ENCODE assay signal across 22 cellular contexts in the genomic region with DNA sequence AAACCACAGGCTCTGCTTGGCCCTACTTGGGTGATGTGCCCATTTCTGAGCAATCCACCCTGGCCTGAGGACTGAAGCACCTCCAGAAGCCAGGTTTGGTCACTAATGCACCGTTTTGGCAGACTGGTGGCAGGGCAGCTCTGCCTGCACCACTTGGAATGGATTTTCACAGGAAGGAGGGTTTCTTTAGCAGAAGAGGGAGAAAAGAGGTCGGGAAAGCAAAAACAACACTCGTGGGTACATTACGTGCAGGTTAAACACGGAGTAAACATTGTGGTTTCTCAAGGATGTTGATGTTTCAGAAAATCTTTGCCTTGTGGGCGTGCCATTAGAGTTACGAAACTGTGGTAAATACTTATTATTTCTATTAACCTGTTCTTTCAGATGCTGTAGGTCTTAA.
DNase-seq lines count a peak whose midpoint lies in the region; ATAC-seq, FAIRE-seq and TF ChIP-seq lines count a peak whose summit lies in the region.
"Had no signal": no experiment of that assay in that cellular context is flagged by ENCODE, and none has a peak within 500 bp of the region (broad histone marks: within the 10 kb centered on the region; RNA-seq: fewer than 3 reads in every experiment).

No MANE protein-coding gene starts in this region.

- no peaks in the 10 kb centered on the region for H4K20me1 ChIP-seq in mammary epithelial cell (ENCODE audit: insufficient read depth, low read length)

- in situ Hi-C loops in mammary epithelial cell (cut with MboI; ENCODE audit: low sequenced_read_pairs in 2 of 2), result no loop called here

- H3K4me1 ChIP-seq in breast epithelium (no peaks in the 10 kb centered on the region), mammary epithelial cell (ENCODE audit: insufficient read depth, low read length) (peaks cover 4% of the 10 kb centered on the region), prostate gland (replicated peaks) (no peaks in the 10 kb centered on the region)

- no peaks in the 10 kb centered on the region for H3K36me3 ChIP-seq in breast epithelium
- no peaks in the 10 kb centered on the region for H3K36me3 ChIP-seq in mammary epithelial cell (ENCODE audit: insufficient read depth, low read length)
- H3K36me3 ChIP-seq in prostate gland, result no peaks in the 10 kb centered on the region

- TF ChIP-seq CTCF in breast epithelium (IDR thresholded peaks at IDR 0.05) (no peak), mammary epithelial cell (conservative IDR thresholded peaks at IDR 0.05 in 1 of 2, IDR thresholded peaks at IDR 0.05 in 1 of 2; ENCODE audit: extremely low read depth in 1 of 2, insufficient read depth in 1 of 2, low read depth in 1 of 2, low read length in 2 of 2) (no peak), fibroblast of villous mesenchyme (IDR thresholded peaks at IDR 0.05; ENCODE audit: insufficient read depth, low read depth, low read length) (no peak), prostate gland (IDR thresholded peaks at IDR 0.05) (no peak)

- DNase-seq in breast epithelium (ENCODE audit: low spot score in 2 of 2), result no peak
- DNase-seq in mammary epithelial cell, result no peak
- peak; percentile 27 for DNase-seq in fibroblast of villous mesenchyme (ENCODE audit: low read depth)
- peak; percentile 62 for DNase-seq in prostate gland (ENCODE audit: low spot score)
- no peak for DNase-seq in GM12891 (ENCODE audit: insufficient read length, low spot score)
- DNase-seq: DMS79, Karpas-422, NCI-H1694, NCI-H2081, NCI-H2171, NCI-H345, NCI-H524, RPMI8226, SHP77 treated with DMSO at 0.1 percent for 48 hours had no signal

- no peak for TF ChIP-seq POLR2A in breast epithelium (IDR thresholded peaks at IDR 0.05)
- no peak for TF ChIP-seq POLR2A in prostate gland (IDR thresholded peaks at IDR 0.05)
- no peak for TF ChIP-seq POLR2A in GM12891 (IDR thresholded peaks at IDR 0.05; ENCODE audit: low read depth, low read length)

- dilution Hi-C loops in mammary epithelial cell (cut with HindIII; ENCODE audit: low sequenced_read_pairs), result no loop called here

- ATAC-seq in SK-N-SH treated with all-trans-retinoic acid at 6 μM for 48 hours (no peak), GM19324 (IDR thresholded peaks at IDR 0.05; ENCODE audit: low FRiP score, unreplicated experiment) (no peak)
- ATAC-seq: GM12878 had no signal

- no peaks in the 10 kb centered on the region for H3K27me3 ChIP-seq in breast epithelium
- H3K27me3 ChIP-seq in mammary epithelial cell (ENCODE audit: insufficient read depth, low read length), result no peaks in the 10 kb centered on the region
- no peaks in the 10 kb centered on the region for H3K27me3 ChIP-seq in prostate gland (replicated peaks; ENCODE audit: insufficient read depth)

- CTCF ChIA-PET in mammary epithelial cell (lab: Charles Lee; ENCODE audit: low non-redundant PET), result no interaction called here

- H3K9me3 ChIP-seq in breast epithelium (no peaks in the 10 kb centered on the region), mammary epithelial cell (replicated peaks; ENCODE audit: insufficient read depth, low read length) (no peaks in the 10 kb centered on the region), prostate gland (no peaks in the 10 kb centered on the region)

- H3K4me2 ChIP-seq in mammary epithelial cell (ENCODE audit: insufficient read depth, low read depth, low read length), result no peak overlapping the region
- H3K4me2 ChIP-seq: PC-9 had no signal

- no peak for FAIRE-seq in GM12891 (lab: Jason Lieb, UNC)
- FAIRE-seq: D721Med, GM12878, H1 had no signal

- H3K4me3 ChIP-seq in breast epithelium (no peak overlapping the region), mammary epithelial cell (replicated peaks in 1 of 3; ENCODE audit: insufficient read depth in 1 of 3, low read depth in 2 of 3, low read length in 3 of 3) (no peak overlapping the region), fibroblast of villous mesenchyme (ENCODE audit: low read depth, low read length) (no peak overlapping the region), prostate gland (no peak overlapping the region)
- H3K4me3 ChIP-seq: GM12878, PC-9, SK-N-MC had no signal

- BruUV-seq in mammary epithelial cell (replicated peaks; lab: Mats Ljungman, UMichigan), result no TSS peak

- H3K27ac ChIP-seq in breast epithelium (peak overlapping the region; percentile 48 to 52), mammary epithelial cell (ENCODE audit: insufficient read depth, low read depth, low read length) (no peak overlapping the region), prostate gland (peak overlapping the region; percentile 47 to 66)
- H3K27ac ChIP-seq: C4-2B, PC-9, SK-N-MC had no signal

- intact Hi-C loops in breast epithelium (cut with DNase I; ENCODE audit: low total_unique reads), result no loop called here
- intact Hi-C loops in mammary epithelial cell (cut with micrococcal nuclease), result no loop called here
- intact Hi-C loops in prostate gland (cut with DNase I), result no loop called here

- no peak overlapping the region for H2AFZ ChIP-seq in mammary epithelial cell (ENCODE audit: low read depth, low read length)
- H2AFZ ChIP-seq: PC-9 had no signal

- H3K9ac ChIP-seq in mammary epithelial cell (ENCODE audit: insufficient read depth, low read length), result no peak overlapping the region

- no peaks in the 10 kb centered on the region for H3K79me2 ChIP-seq in mammary epithelial cell (ENCODE audit: insufficient read depth, low read length)

- WGBS in mammary epithelial cell (ENCODE audit: low coverage, missing lambda C conversion rate), result 28% methylated on average over 7 of the region's 7 CpGs
- 48% methylated on average over 7 of the region's 7 CpGs for WGBS in prostate gland

TF ChIP-seq in SK-N-SH treated with all-trans-retinoic acid at 6 μM for 48 hours, 23 proteins besides CTCF, POLR2A, EP300 and RAD21 (continues in another document):
- no peak for TF ChIP-seq ZFP30 (CRISPR knock-in tag; IDR thresholded peaks at IDR 0.05)
- no peak for TF ChIP-seq ZNF565 (CRISPR knock-in tag; conservative IDR thresholded peaks at IDR 0.05; ENCODE audit: low read depth)
- no peak for TF ChIP-seq PPARA (CRISPR knock-in tag; IDR thresholded peaks at IDR 0.05; ENCODE audit: borderline replicate concordance)
- no peak for TF ChIP-seq TOX (CRISPR knock-in tag; IDR thresholded peaks at IDR 0.05; ENCODE audit: borderline replicate concordance)
- no peak for TF ChIP-seq ZC3H10 (CRISPR knock-in tag; IDR thresholded peaks at IDR 0.05)
- TF ChIP-seq, protein P1, sequence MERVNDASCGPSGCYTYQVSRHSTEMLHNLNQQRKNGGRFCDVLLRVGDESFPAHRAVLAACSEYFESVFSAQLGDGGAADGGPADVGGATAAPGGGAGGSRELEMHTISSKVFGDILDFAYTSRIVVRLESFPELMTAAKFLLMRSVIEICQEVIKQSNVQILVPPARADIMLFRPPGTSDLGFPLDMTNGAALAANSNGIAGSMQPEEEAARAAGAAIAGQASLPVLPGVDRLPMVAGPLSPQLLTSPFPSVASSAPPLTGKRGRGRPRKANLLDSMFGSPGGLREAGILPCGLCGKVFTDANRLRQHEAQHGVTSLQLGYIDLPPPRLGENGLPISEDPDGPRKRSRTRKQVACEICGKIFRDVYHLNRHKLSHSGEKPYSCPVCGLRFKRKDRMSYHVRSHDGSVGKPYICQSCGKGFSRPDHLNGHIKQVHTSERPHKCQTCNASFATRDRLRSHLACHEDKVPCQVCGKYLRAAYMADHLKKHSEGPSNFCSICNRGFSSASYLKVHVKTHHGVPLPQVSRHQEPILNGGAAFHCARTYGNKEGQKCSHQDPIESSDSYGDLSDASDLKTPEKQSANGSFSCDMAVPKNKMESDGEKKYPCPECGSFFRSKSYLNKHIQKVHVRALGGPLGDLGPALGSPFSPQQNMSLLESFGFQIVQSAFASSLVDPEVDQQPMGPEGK (CRISPR knock-in tag; IDR thresholded peaks at IDR 0.05; ENCODE audit: borderline replicate concordance), result no peak
- TF ChIP-seq ISL1 (CRISPR knock-in tag; IDR thresholded peaks at IDR 0.05), result no peak

TF ChIP-seq in GM12891, 5 proteins besides CTCF, POLR2A, EP300 and RAD21:
- TF ChIP-seq SPI1 (IDR thresholded peaks at IDR 0.05; ENCODE audit: low read depth, low read length) (no peak), TAF1 (IDR thresholded peaks at IDR 0.05; ENCODE audit: low read depth, low read length) (no peak), POLR2AphosphoS5 (IDR thresholded peaks at IDR 0.05; ENCODE audit: low read depth, low read length) (no peak), POU2F2 (IDR thresholded peaks at IDR 0.05; ENCODE audit: low read depth, low read length) (no peak), PAX5 (IDR thresholded peaks at IDR 0.05; ENCODE audit: insufficient read depth, low read length, severe bottlenecking) (no peak)

Comparison
In these comparisons a context has a peak if more than half of its experiments do, and no peak if none do; other contexts are left out.
1. DNase-seq: peak in fibroblast of villous mesenchyme (single experiment) and prostate gland (single experiment); none in breast epithelium (0 of 2), mammary epithelial cell (single experiment) and GM12891 (single experiment).